Comparison of ENCODE assay signal across 1 cellular context in the genomic region with DNA sequence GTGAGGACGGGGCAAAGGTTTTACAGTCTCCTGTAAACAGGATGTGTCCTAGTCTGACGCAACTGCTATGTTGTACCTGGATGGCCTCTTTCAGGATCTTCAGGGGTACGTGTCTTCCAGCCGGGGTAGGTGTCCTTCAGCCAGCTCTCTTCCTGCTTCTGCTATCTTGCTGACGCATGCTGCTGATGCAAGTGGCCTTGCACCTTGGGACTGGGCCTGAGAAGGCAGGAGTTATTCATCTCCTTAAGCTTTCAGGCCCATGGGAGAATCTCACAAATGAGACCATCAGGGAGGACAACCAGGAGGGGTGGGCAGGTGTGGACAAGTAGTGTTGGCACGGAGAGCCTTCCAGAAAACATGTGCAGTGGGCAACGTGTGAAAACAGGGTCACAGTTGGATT.
TF ChIP-seq lines count a peak whose summit lies in the region.

No MANE protein-coding gene starts in this region.

TF ChIP-seq in H1, 55 proteins besides CTCF, POLR2A, EP300 and RAD21:
- no peak for TF ChIP-seq SIX5 (IDR thresholded peaks at IDR 0.05; ENCODE audit: low read depth, low read length)
- TF ChIP-seq POLR2AphosphoS5 (IDR thresholded peaks at IDR 0.05; ENCODE audit: low read depth, low read length), result no peak
- TF ChIP-seq NANOG (IDR thresholded peaks at IDR 0.05; ENCODE audit: insufficient read depth, low read depth, low read length, poor library complexity, severe bottlenecking), result no peak
- no peak for TF ChIP-seq TCF12 (IDR thresholded peaks at IDR 0.05; ENCODE audit: low read depth, low read length)
- TF ChIP-seq TAF1 (IDR thresholded peaks at IDR 0.05; ENCODE audit: low read depth, low read length), result no peak
- TF ChIP-seq CTBP2 (IDR thresholded peaks at IDR 0.05; ENCODE audit: borderline replicate concordance, insufficient read depth, insufficient read length, low read length), result no peak
